In the genomic region with DNA sequence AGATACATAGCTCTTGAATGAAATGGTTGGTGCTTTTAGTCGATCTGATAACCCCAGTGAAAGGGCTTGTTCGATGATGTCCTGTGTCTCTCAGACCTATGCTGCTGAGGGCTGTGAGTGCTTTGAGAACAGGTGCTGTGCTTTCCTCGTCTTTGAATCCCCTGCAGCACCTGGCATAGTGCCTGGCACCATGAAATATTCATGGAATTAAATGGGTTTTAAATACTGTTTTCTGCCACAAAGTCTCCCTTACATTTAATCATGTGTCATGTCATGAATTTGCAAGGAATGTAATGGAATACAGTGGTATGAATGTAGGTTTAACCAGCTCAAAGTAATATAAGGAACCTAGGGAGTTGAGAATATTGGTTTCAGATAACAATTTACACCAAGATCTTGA, we compare ENCODE assay signal across 2 cellular contexts.
TF ChIP-seq lines count a peak whose summit lies in the region.

No MANE protein-coding gene starts in this region.

TF ChIP-seq in SK-N-SH treated with all-trans-retinoic acid at 6 μM for 48 hours, 23 proteins besides CTCF, POLR2A, EP300 and RAD21 (continued from another document):
- TF ChIP-seq, protein P1, sequence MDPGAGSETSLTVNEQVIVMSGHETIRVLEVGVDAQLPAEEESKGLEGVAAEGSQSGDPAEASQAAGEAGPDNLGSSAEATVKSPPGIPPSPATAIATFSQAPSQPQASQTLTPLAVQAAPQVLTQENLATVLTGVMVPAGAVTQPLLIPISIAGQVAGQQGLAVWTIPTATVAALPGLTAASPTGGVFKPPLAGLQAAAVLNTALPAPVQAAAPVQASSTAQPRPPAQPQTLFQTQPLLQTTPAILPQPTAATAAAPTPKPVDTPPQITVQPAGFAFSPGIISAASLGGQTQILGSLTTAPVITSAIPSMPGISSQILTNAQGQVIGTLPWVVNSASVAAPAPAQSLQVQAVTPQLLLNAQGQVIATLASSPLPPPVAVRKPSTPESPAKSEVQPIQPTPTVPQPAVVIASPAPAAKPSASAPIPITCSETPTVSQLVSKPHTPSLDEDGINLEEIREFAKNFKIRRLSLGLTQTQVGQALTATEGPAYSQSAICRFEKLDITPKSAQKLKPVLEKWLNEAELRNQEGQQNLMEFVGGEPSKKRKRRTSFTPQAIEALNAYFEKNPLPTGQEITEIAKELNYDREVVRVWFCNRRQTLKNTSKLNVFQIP (CRISPR knock-in tag; IDR thresholded peaks at IDR 0.05; ENCODE audit: borderline replicate concordance, low read depth) = no peak
TF ChIP-seq in SK-N-SH treated with all-trans-retinoic acid at 6 μM for 48 hours: peak in this region for 1.

TF ChIP-seq in SK-N-SH, 30 proteins besides CTCF, POLR2A, EP300 and RAD21 (continued from another document):
- TF ChIP-seq, protein P2, sequence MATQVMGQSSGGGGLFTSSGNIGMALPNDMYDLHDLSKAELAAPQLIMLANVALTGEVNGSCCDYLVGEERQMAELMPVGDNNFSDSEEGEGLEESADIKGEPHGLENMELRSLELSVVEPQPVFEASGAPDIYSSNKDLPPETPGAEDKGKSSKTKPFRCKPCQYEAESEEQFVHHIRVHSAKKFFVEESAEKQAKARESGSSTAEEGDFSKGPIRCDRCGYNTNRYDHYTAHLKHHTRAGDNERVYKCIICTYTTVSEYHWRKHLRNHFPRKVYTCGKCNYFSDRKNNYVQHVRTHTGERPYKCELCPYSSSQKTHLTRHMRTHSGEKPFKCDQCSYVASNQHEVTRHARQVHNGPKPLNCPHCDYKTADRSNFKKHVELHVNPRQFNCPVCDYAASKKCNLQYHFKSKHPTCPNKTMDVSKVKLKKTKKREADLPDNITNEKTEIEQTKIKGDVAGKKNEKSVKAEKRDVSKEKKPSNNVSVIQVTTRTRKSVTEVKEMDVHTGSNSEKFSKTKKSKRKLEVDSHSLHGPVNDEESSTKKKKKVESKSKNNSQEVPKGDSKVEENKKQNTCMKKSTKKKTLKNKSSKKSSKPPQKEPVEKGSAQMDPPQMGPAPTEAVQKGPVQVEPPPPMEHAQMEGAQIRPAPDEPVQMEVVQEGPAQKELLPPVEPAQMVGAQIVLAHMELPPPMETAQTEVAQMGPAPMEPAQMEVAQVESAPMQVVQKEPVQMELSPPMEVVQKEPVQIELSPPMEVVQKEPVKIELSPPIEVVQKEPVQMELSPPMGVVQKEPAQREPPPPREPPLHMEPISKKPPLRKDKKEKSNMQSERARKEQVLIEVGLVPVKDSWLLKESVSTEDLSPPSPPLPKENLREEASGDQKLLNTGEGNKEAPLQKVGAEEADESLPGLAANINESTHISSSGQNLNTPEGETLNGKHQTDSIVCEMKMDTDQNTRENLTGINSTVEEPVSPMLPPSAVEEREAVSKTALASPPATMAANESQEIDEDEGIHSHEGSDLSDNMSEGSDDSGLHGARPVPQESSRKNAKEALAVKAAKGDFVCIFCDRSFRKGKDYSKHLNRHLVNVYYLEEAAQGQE (IDR thresholded peaks at IDR 0.05; ENCODE audit: low read depth, low read length) = no peak
- no peak for TF ChIP-seq EZH2phosphoT487 (IDR thresholded peaks at IDR 0.05; ENCODE audit: borderline replicate concordance, low read depth)
- no peak for TF ChIP-seq CHD2 (IDR thresholded peaks at IDR 0.05; ENCODE audit: low read length, partially characterized antibody)
- TF ChIP-seq, protein P3, sequence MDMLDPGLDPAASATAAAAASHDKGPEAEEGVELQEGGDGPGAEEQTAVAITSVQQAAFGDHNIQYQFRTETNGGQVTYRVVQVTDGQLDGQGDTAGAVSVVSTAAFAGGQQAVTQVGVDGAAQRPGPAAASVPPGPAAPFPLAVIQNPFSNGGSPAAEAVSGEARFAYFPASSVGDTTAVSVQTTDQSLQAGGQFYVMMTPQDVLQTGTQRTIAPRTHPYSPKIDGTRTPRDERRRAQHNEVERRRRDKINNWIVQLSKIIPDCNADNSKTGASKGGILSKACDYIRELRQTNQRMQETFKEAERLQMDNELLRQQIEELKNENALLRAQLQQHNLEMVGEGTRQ (IDR thresholded peaks at IDR 0.05; ENCODE audit: borderline replicate concordance, low read depth, low read length) = no peak
- TF ChIP-seq, protein P4, sequence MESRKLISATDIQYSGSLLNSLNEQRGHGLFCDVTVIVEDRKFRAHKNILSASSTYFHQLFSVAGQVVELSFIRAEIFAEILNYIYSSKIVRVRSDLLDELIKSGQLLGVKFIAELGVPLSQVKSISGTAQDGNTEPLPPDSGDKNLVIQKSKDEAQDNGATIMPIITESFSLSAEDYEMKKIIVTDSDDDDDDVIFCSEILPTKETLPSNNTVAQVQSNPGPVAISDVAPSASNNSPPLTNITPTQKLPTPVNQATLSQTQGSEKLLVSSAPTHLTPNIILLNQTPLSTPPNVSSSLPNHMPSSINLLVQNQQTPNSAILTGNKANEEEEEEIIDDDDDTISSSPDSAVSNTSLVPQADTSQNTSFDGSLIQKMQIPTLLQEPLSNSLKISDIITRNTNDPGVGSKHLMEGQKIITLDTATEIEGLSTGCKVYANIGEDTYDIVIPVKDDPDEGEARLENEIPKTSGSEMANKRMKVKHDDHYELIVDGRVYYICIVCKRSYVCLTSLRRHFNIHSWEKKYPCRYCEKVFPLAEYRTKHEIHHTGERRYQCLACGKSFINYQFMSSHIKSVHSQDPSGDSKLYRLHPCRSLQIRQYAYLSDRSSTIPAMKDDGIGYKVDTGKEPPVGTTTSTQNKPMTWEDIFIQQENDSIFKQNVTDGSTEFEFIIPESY (IDR thresholded peaks at IDR 0.05; ENCODE audit: borderline replicate concordance, low read depth) = no peak
- TF ChIP-seq NFIC (IDR thresholded peaks at IDR 0.05; ENCODE audit: borderline replicate concordance) = no peak
- TF ChIP-seq YY1 (IDR thresholded peaks at IDR 0.05; ENCODE audit: low read depth) = no peak
- TF ChIP-seq RCOR1 (IDR thresholded peaks at IDR 0.05; ENCODE audit: low read length) = no peak
